ENCODE assay signal across 30 cellular contexts in the genomic region with DNA sequence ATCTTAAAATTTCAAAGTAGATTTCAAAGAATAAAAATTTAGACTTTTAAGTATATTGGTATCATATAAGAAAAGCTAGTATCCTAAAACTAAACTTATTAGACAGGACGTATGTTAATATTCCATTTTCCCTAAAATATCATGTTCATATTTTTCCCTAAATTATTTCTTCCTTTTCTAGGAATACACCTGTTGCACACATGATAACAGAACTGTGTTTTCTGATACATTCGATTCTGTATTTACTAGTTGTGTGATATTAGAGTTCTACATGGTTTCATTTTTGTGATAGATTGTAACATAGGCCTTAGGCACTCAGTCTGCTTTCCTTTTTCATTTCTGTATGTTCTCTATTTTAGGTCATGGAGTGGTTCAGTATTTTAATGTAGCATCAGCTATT. TPM values are rescaled to one million over a fixed set of nuclear protein-coding genes. Genes with fewer than 3 reads are reported as not detected.
"Had no signal": no experiment of that assay in that cellular context is flagged by ENCODE, and none has a peak within 500 bp of the region (broad histone marks: within the 10 kb centered on the region; RNA-seq: fewer than 3 reads in every experiment).

No MANE protein-coding gene starts in this region.

- H3K9me3 ChIP-seq: colonic mucosa, esophagus muscularis mucosa, esophagus squamous epithelium, gastrocnemius medialis, gastroesophageal sphincter, heart left ventricle, heart right ventricle had no signal

- FAIRE-seq: colon, endometrium, endothelial cell of umbilical vein had no signal

- H2AFZ ChIP-seq: hepatocyte had no signal

- H3K27me3 ChIP-seq: colonic mucosa, dorsolateral prefrontal cortex, esophagus muscularis mucosa, esophagus squamous epithelium, foreskin keratinocyte, gastrocnemius medialis, gastroesophageal sphincter, heart left ventricle, heart right ventricle, hepatocyte had no signal

- H3K4me1 ChIP-seq: colonic mucosa, esophagus muscularis mucosa, esophagus squamous epithelium, foreskin keratinocyte, gastrocnemius medialis, gastroesophageal sphincter, heart left ventricle had no signal

- ATAC-seq: effector memory CD8-positive, alpha-beta T cell; esophagus mucosa; foreskin keratinocyte; gastrocnemius medialis; gastroesophageal sphincter; heart left ventricle; heart right ventricle had no signal

- H3K79me2 ChIP-seq: hepatocyte had no signal

- H3K4me3 Mint-ChIP-seq: dendritic cell treated with granulocyte-macrophage colony-stimulating factor and Interleukin-4, amounts not matched to agents 40 ng/mL and 50 ng/mL, for 4 days; effector memory CD8-positive, alpha-beta T cell; endodermal cell had no signal

- H3K4me2 ChIP-seq: hepatocyte had no signal

- H3K27ac Mint-ChIP-seq: dendritic cell treated with granulocyte-macrophage colony-stimulating factor and Interleukin-4, amounts not matched to agents 40 ng/mL and 50 ng/mL, for 4 days; endodermal cell had no signal

- H3K27ac ChIP-seq: colonic mucosa, dorsolateral prefrontal cortex, epithelial cell of prostate, esophagus muscularis mucosa, esophagus squamous epithelium, foreskin keratinocyte, gastrocnemius medialis, gastroesophageal sphincter, heart left ventricle, heart right ventricle, hepatocyte had no signal

- DNase-seq: colonic mucosa; cortex of kidney; dermis blood vessel endothelial cell; dorsolateral prefrontal cortex; effector CD4-positive, alpha-beta T cell; effector CD8-positive, alpha-beta T cell; effector memory CD4-positive, alpha-beta T cell; effector memory CD8-positive, alpha-beta T cell; endodermal cell; erythroblast; esophagus squamous epithelium; foreskin fibroblast; foreskin keratinocyte; foreskin melanocyte; gastrocnemius medialis; glutamatergic neuron; head of caudate nucleus; heart left ventricle; heart right ventricle had no signal

- H3K27me3 Mint-ChIP-seq: dendritic cell treated with granulocyte-macrophage colony-stimulating factor and Interleukin-4, amounts not matched to agents 40 ng/mL and 50 ng/mL, for 4 days; effector memory CD8-positive, alpha-beta T cell had no signal

- H3K36me3 ChIP-seq: colonic mucosa had no signal

- H3K4me3 ChIP-seq: colonic mucosa, dorsolateral prefrontal cortex, esophagus muscularis mucosa, esophagus squamous epithelium, gastrocnemius medialis, gastroesophageal sphincter, heart left ventricle, heart right ventricle, hepatocyte had no signal

- H3K9me3 Mint-ChIP-seq: dendritic cell treated with granulocyte-macrophage colony-stimulating factor and Interleukin-4, amounts not matched to agents 40 ng/mL and 50 ng/mL, for 4 days; effector memory CD8-positive, alpha-beta T cell; endodermal cell had no signal

RNA-seq across cellular contexts. Expression of gene PDE11A, which starts 50.6 kb away (rescaled TPM):
- total RNA-seq: esophagus mucosa, glomerular endothelial cell had no signal
- polyA plus RNA-seq: esophagus had no signal
